16 cellular contexts compared by ENCODE assay signal in the genomic region with DNA sequence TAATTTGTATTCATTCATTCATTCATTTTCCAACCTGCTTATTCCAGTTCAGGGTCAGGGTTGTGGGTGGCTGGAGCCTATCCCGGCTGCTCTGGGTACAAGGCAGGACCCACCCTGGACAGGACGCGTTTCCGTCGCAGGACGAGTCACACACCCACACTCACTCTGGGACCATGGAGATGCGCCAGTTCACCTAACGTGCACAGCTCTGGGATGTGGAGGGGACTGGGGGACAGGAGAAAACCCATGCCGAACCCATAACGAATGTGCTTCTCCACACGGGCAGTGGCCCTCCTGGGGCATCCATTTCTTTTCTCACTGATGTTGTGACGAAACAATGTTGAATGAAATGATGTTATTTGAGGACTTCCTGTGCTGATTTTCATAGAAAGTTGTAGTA. TPM values are rescaled to one million over a fixed set of nuclear protein-coding genes. Genes with fewer than 3 reads are reported as not detected.
DNase-seq lines count a peak whose midpoint lies in the region; ATAC-seq and TF ChIP-seq lines count a peak whose summit lies in the region.
"Had no signal": no experiment of that assay in that cellular context is flagged by ENCODE, and none has a peak within 500 bp of the region (broad histone marks: within the 10 kb centered on the region; RNA-seq: fewer than 3 reads in every experiment).

No MANE protein-coding gene starts in this region.

- POLR2A ChIA-PET in activated CD8-positive, alpha-beta T cell treated with anti-CD3 and anti-CD28 coated beads, Interleukin-2, amount 10 ng/mL, durations not matched to agents 7 days and 5 days (lab: Charles Lee) = no interaction called here
- POLR2A ChIA-PET in activated CD8-positive, alpha-beta T cell treated with anti-CD3 and anti-CD28 coated beads for 36 hours (lab: Charles Lee) = no interaction called here

- H3K36me3 Mint-ChIP-seq in activated CD8-positive, alpha-beta T cell treated with anti-CD3 and anti-CD28 coated beads, Interleukin-2, amount 10 ng/mL, durations not matched to agents 7 days and 5 days (ENCODE audit: low read depth) = peaks cover 36% of the 10 kb centered on the region
- peaks cover 27% of the 10 kb centered on the region for H3K36me3 Mint-ChIP-seq in activated CD8-positive, alpha-beta T cell treated with anti-CD3 and anti-CD28 coated beads for 36 hours (ENCODE audit: low read depth)
- peaks cover 18 to 47% (median 28%) of the 10 kb centered on the region in 3 donors for H3K36me3 Mint-ChIP-seq in immature natural killer cell

- intact Hi-C loops in activated CD8-positive, alpha-beta T cell treated with anti-CD3 and anti-CD28 coated beads for 36 hours (cut with micrococcal nuclease) = no loop called here

- H3K4me1 ChIP-seq in lung (ENCODE audit: control insufficient read depth in 2 of 2, insufficient read depth in 2 of 2, low read length in 2 of 2) = no peaks in the 10 kb centered on the region
- H3K4me1 ChIP-seq: A549, Caco-2, HAP-1 had no signal

- H3K9me3 Mint-ChIP-seq in activated CD8-positive, alpha-beta T cell treated with anti-CD3 and anti-CD28 coated beads, Interleukin-2, amount 10 ng/mL, durations not matched to agents 7 days and 5 days (ENCODE audit: insufficient read depth) = no peaks in the 10 kb centered on the region
- H3K9me3 Mint-ChIP-seq in activated CD8-positive, alpha-beta T cell treated with anti-CD3 and anti-CD28 coated beads for 36 hours = peaks cover 1% of the 10 kb centered on the region
- H3K9me3 Mint-ChIP-seq in immature natural killer cell = no peaks in the 10 kb centered on the region
- H3K9me3 Mint-ChIP-seq: CD4-positive, alpha-beta T cell had no signal

- no peak overlapping the region for H3K4me3 Mint-ChIP-seq in activated CD8-positive, alpha-beta T cell treated with anti-CD3 and anti-CD28 coated beads, Interleukin-2, amount 10 ng/mL, durations not matched to agents 7 days and 5 days
- H3K4me3 Mint-ChIP-seq in activated CD8-positive, alpha-beta T cell treated with anti-CD3 and anti-CD28 coated beads for 36 hours = no peak overlapping the region
- H3K4me3 Mint-ChIP-seq in immature natural killer cell = no peak overlapping the region
- H3K4me3 Mint-ChIP-seq: CD4-positive, alpha-beta T cell had no signal

- H3K9me3 ChIP-seq in lung (ENCODE audit: control insufficient read depth in 2 of 2, insufficient read depth in 1 of 2, low read length in 1 of 2) = peaks cover 0 to 2% of the 10 kb centered on the region in 2 donors
- H3K9me3 ChIP-seq: A549, Caco-2, HAP-1 had no signal

- no peak overlapping the region for H3K27ac Mint-ChIP-seq in activated CD8-positive, alpha-beta T cell treated with anti-CD3 and anti-CD28 coated beads, Interleukin-2, amount 10 ng/mL, durations not matched to agents 7 days and 5 days
- H3K27ac Mint-ChIP-seq in activated CD8-positive, alpha-beta T cell treated with anti-CD3 and anti-CD28 coated beads for 36 hours = no peak overlapping the region
- no peak overlapping the region for H3K27ac Mint-ChIP-seq in immature natural killer cell
- H3K27ac Mint-ChIP-seq: CD4-positive, alpha-beta T cell had no signal

- H3K36me3 ChIP-seq in lung (ENCODE audit: control insufficient read depth in 2 of 2, insufficient read depth in 2 of 2, low read length in 2 of 2) = peaks cover 0 to 29% of the 10 kb centered on the region in 2 donors

- H3K4me3 ChIP-seq in lung = no peak overlapping the region
- H3K4me3 ChIP-seq: A549, GM23248, HAP-1 had no signal

- no peak overlapping the region for H3K27ac ChIP-seq in lung (ENCODE audit: low read depth in 1 of 2, low read length in 1 of 2)
- H3K27ac ChIP-seq: 22Rv1, A549, C4-2B, GM23248 had no signal

- H3K4me1 Mint-ChIP-seq in activated CD8-positive, alpha-beta T cell treated with anti-CD3 and anti-CD28 coated beads, Interleukin-2, amount 10 ng/mL, durations not matched to agents 7 days and 5 days (ENCODE audit: low read depth) = peaks cover 3% of the 10 kb centered on the region
- no peaks in the 10 kb centered on the region for H3K4me1 Mint-ChIP-seq in activated CD8-positive, alpha-beta T cell treated with anti-CD3 and anti-CD28 coated beads for 36 hours (ENCODE audit: low read depth)
- H3K4me1 Mint-ChIP-seq in immature natural killer cell = peaks cover 0 to 5% of the 10 kb centered on the region in 2 donors

- H3K27me3 ChIP-seq in lung (ENCODE audit: control insufficient read depth, insufficient read depth) = no peaks in the 10 kb centered on the region

- TF ChIP-seq CTCF in activated CD8-positive, alpha-beta T cell treated with anti-CD3 and anti-CD28 coated beads for 36 hours (IDR thresholded peaks at IDR 0.05) = no peak
- TF ChIP-seq CTCF in lung (IDR thresholded peaks at IDR 0.05; ENCODE audit: control extremely low read depth, extremely low read depth) = no peak

- 96% methylated on average over 12 of the region's 12 CpGs for WGBS in lung, 2 donors

- CTCF ChIA-PET in activated CD8-positive, alpha-beta T cell treated with anti-CD3 and anti-CD28 coated beads, Interleukin-2, amount 10 ng/mL, durations not matched to agents 7 days and 5 days (lab: Charles Lee) = no interaction called here
- CTCF ChIA-PET in activated CD8-positive, alpha-beta T cell treated with anti-CD3 and anti-CD28 coated beads for 36 hours (lab: Charles Lee) = no interaction called here

- peak; percentile 16 for DNase-seq in activated CD8-positive, alpha-beta T cell treated with anti-CD3 and anti-CD28 coated beads, Interleukin-2, amount 10 ng/mL, durations not matched to agents 7 days and 5 days
- DNase-seq in activated CD8-positive, alpha-beta T cell treated with anti-CD3 and anti-CD28 coated beads for 36 hours = no peak
- DNase-seq in ecto neural progenitor cell (ENCODE audit: low spot score) (peak; percentile 21), lung (ENCODE audit: low spot score) (peak; percentile 27), ureter (ENCODE audit: low spot score) (peak; percentile 28), immature natural killer cell (no peak), T1000 (lab: John Stamatoyannopoulos, UW) (no peak), HT-29 (ENCODE audit: low spot score) (no peak)
- DNase-seq: AML-193; Caco-2; CD4-positive, alpha-beta T cell; GM23248 had no signal

- no peaks in the 10 kb centered on the region for H3K27me3 Mint-ChIP-seq in activated CD8-positive, alpha-beta T cell treated with anti-CD3 and anti-CD28 coated beads, Interleukin-2, amount 10 ng/mL, durations not matched to agents 7 days and 5 days (ENCODE audit: low read depth)
- H3K27me3 Mint-ChIP-seq in activated CD8-positive, alpha-beta T cell treated with anti-CD3 and anti-CD28 coated beads for 36 hours = no peaks in the 10 kb centered on the region
- peaks cover 0 to 4% (median 0%) of the 10 kb centered on the region in 3 donors for H3K27me3 Mint-ChIP-seq in immature natural killer cell (ENCODE audit: low read depth in 3 of 3)
- H3K27me3 Mint-ChIP-seq: CD4-positive, alpha-beta T cell had no signal

- no peak for ATAC-seq in activated CD8-positive, alpha-beta T cell treated with anti-CD3 and anti-CD28 coated beads, Interleukin-2, amount 10 ng/mL, durations not matched to agents 7 days and 5 days
- ATAC-seq in activated CD8-positive, alpha-beta T cell treated with anti-CD3 and anti-CD28 coated beads for 36 hours = no peak
- no peak for ATAC-seq in lung (ENCODE audit: insufficient read depth, low FRiP score)
- ATAC-seq: A549 had no signal

RNA-seq across cellular contexts. Expression of gene ERMARD, which starts 26.5 kb away (rescaled TPM):
- total RNA-seq in activated CD8-positive, alpha-beta T cell treated with anti-CD3 and anti-CD28 coated beads, Interleukin-2, amount 10 ng/mL, durations not matched to agents 7 days and 5 days = 10 to 100 TPM; 28.7 to 33.0 TPM
- total RNA-seq in activated CD8-positive, alpha-beta T cell treated with anti-CD3 and anti-CD28 coated beads for 36 hours = 10 to 100 TPM; 24.9 to 26.6 TPM
- total RNA-seq in lung (10 to 100 TPM; 24.7 to 41.0 TPM), ureter (35.6 TPM)
- polyA plus RNA-seq in lung (10 to 100 TPM; 18.7 to 55.3 TPM), immature natural killer cell (10 to 100 TPM in 1 of 3 donors, 1 to 10 TPM in 2; 4.2 to 11.6 (median 10.0) TPM)
- total RNA-seq in HT-29 (2014; rRNA removed; shearing (Covaris generic)) = 7.1 and 10.9 TPM in 2 replicates

RNA-seq across cellular contexts. Expression of gene DYNLT2, which starts 26.5 kb away (rescaled TPM):
- total RNA-seq in activated CD8-positive, alpha-beta T cell treated with anti-CD3 and anti-CD28 coated beads, Interleukin-2, amount 10 ng/mL, durations not matched to agents 7 days and 5 days = 1 to 10 TPM; 2.1 to 2.6 TPM
- total RNA-seq in activated CD8-positive, alpha-beta T cell treated with anti-CD3 and anti-CD28 coated beads for 36 hours = 1 to 10 TPM; 2.2 to 2.4 TPM
- total RNA-seq in lung (1 to 10 TPM; 1.6 to 5.2 TPM), ureter (3.8 TPM)
- polyA plus RNA-seq in lung (1 to 10 TPM in 1 of 2 donors, under 1 TPM in 1; 0.69 to 3.2 TPM), immature natural killer cell (under 1 TPM; 0.21 to 0.68 (median 0.40) TPM)
- 1.7 and 3.2 TPM in 2 replicates for total RNA-seq in HT-29 (2014; rRNA removed; shearing (Covaris generic))

RNA-seq across cellular contexts. Expression of gene PHF10, which starts 53.6 kb away (rescaled TPM):
- 10 to 100 TPM; 49.0 to 50.5 TPM for total RNA-seq in activated CD8-positive, alpha-beta T cell treated with anti-CD3 and anti-CD28 coated beads, Interleukin-2, amount 10 ng/mL, durations not matched to agents 7 days and 5 days
- 10 to 100 TPM; 79.1 to 79.7 TPM for total RNA-seq in activated CD8-positive, alpha-beta T cell treated with anti-CD3 and anti-CD28 coated beads for 36 hours
- total RNA-seq in lung = 10 to 100 TPM; 27.3 to 94.9 TPM
- 10 to 100 TPM; 26.0 to 34.5 TPM for polyA plus RNA-seq in lung
- total RNA-seq in ureter = 45.0 TPM
- 10 to 100 TPM in 1 of 3 donors, 1 to 10 TPM in 2; 6.0 to 13.0 (median 7.9) TPM for polyA plus RNA-seq in immature natural killer cell
- 20.0 and 20.1 TPM in 2 replicates for total RNA-seq in HT-29 (2014; rRNA removed; shearing (Covaris generic))

Comparison
In these comparisons a context has a peak if more than half of its experiments do, and no peak if none do; other contexts are left out.
1. DNase-seq: peak in activated CD8-positive, alpha-beta T cell treated with anti-CD3 and anti-CD28 coated beads, Interleukin-2, amount 10 ng/mL, durations not matched to agents 7 days and 5 days (single experiment), ecto neural progenitor cell (single experiment), lung (single experiment) and ureter (single experiment); none in activated CD8-positive, alpha-beta T cell treated with anti-CD3 and anti-CD28 coated beads for 36 hours (single experiment), immature natural killer cell (0 of 3), T1000 (single experiment) and HT-29 (single experiment).